In the genomic region with DNA sequence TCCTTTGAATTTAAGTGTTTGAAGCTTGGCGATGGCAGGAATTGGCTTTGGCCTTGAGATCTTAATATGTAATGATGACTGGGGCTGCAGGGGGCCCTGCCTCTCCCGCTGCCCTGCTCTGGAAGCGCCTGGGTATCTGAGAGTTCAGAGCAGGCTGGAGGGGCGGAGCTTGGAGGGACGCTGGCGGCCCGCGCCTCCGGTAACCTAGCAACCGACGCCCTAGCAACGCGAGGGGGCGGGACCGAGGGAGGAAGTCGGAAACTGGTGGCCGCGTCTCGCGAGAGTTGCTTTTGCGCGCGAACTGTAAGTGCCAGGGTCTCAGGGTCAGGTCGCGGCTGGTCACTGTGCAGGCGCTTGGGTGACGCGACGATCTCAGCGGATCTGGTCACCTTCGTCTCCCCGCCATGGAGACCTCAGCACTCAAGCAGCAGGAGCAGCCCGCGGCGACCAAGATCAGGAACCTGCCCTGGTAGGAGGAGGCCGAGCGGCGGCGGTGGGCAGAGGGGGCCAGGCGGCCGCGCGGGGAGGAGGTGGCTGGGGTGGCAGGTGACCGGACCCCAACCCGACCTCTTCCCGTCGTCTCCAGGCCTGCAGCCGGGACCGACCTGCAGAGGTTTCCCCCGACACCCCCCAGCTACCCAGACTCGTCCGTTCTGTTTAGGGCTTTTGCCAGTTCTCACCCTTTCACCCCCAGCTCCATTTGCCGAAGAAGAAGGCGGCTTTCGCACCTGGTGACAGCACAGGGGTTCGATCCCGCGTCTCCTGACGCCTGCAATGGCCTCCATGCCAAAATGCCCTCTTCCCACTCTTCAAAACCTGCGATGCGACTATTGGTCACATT, we compare ENCODE assay signal across 8 cellular contexts. TPM values are rescaled to one million over a fixed set of nuclear protein-coding genes. Genes with fewer than 3 reads are reported as not detected.
DNase-seq lines count a peak whose midpoint lies in the region; ATAC-seq, FAIRE-seq and TF ChIP-seq lines count a peak whose summit lies in the region.

A gene with protein sequence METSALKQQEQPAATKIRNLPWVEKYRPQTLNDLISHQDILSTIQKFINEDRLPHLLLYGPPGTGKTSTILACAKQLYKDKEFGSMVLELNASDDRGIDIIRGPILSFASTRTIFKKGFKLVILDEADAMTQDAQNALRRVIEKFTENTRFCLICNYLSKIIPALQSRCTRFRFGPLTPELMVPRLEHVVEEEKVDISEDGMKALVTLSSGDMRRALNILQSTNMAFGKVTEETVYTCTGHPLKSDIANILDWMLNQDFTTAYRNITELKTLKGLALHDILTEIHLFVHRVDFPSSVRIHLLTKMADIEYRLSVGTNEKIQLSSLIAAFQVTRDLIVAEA (plus strand): TSS at position 280 of the 841 bp plus-strand sequence. CDS start 125 bp downstream, at position 405.

- H3K9me3 ChIP-seq in OCI-LY3 (ENCODE audit: insufficient read depth, low read length) (no peaks in the 10 kb centered on the region), endothelial cell of umbilical vein (replicated peaks; ENCODE audit: control insufficient read depth, insufficient read depth, low read length) (no peaks in the 10 kb centered on the region)

- H4K20me1 ChIP-seq in OCI-LY3 (ENCODE audit: insufficient read depth, low read length): peaks cover 3% of the 10 kb centered on the region; the same call in 1 of the 2 replicates
- H4K20me1 ChIP-seq in endothelial cell of umbilical vein (replicated peaks; ENCODE audit: control insufficient read depth, extremely low read depth, insufficient read depth, low read length): no peaks in the 10 kb centered on the region

- H3K4me3 ChIP-seq in OCI-LY3 (ENCODE audit: low read length) (peak within 1 kb of the TSS; percentile 84), endothelial cell of umbilical vein (replicated peaks in 1 of 3; ENCODE audit: insufficient read depth in 1 of 3, low read depth in 1 of 3, low read length in 3 of 3) (peak within 1 kb of the TSS; percentile 67 to 94 (median 81))

- ATAC-seq in GM21526 (IDR thresholded peaks at IDR 0.05; ENCODE audit: low FRiP score, unreplicated experiment): peak; percentile 97

- H3K9ac ChIP-seq in OCI-LY3 (ENCODE audit: low read length) (peak within 1 kb of the TSS; percentile 77), endothelial cell of umbilical vein (replicated peaks; ENCODE audit: extremely low read depth, insufficient read depth, low read length) (peak within 1 kb of the TSS; percentile 83)

- H2AFZ ChIP-seq in OCI-LY3 (ENCODE audit: low read depth, low read length): peak within 1 kb of the TSS; percentile 77
- H2AFZ ChIP-seq in endothelial cell of umbilical vein (ENCODE audit: low read depth, low read length): peak within 1 kb of the TSS; percentile 83

- BruUV-seq in endothelial cell of umbilical vein (replicated peaks; lab: Mats Ljungman, UMichigan): TSS peak; percentile 38

- H3K79me2 ChIP-seq in OCI-LY3 (ENCODE audit: low read length): peaks cover 20% of the 10 kb centered on the region
- H3K79me2 ChIP-seq in endothelial cell of umbilical vein (ENCODE audit: control insufficient read depth, insufficient read depth, low read length): peaks cover 15% of the 10 kb centered on the region

- CTCF ChIA-PET in endothelial cell of umbilical vein (lab: Charles Lee): interaction anchor here (0.9 to 1.1 kb wide), 5 partner anchors 18 to 142 kb away, joined by 3 to 6 read pairs (median 3); no protein-coding TSS in a partner anchor

- H3K9me1 ChIP-seq in endothelial cell of umbilical vein (replicated peaks; ENCODE audit: control insufficient read depth, extremely low read depth, insufficient read depth, low read length): no peaks in the 10 kb centered on the region

- FAIRE-seq in endothelial cell of umbilical vein (lab: Jason Lieb, UNC): peak; percentile 95

- intact Hi-C loops in endothelial cell of umbilical vein (cut with micrococcal nuclease): loop anchor here (1.0 to 5.0 kb wide), 7 partner anchors 16 to 361 kb away; a partner anchor contains a TSS

- H3K36me3 ChIP-seq in OCI-LY3 (replicated peaks; ENCODE audit: low read depth, low read length) (peaks cover 31% of the 10 kb centered on the region), endothelial cell of umbilical vein (ENCODE audit: control insufficient read depth in 2 of 2, extremely low read depth in 1 of 2, insufficient read depth in 2 of 2, low read length in 2 of 2) (peaks cover 2 to 4% of the 10 kb centered on the region in 2 experiments)

- no peak for TF ChIP-seq CTCF in OCI-LY3 (IDR thresholded peaks at IDR 0.05; ENCODE audit: low read depth, low read length)
- no peak for TF ChIP-seq CTCF in endothelial cell of umbilical vein (IDR thresholded peaks at IDR 0.05; ENCODE audit: extremely low read depth in 1 of 2, insufficient read depth in 1 of 2, low read depth in 1 of 2, low read length in 2 of 2)

- dilution Hi-C loops in endothelial cell of umbilical vein (cut with MboI; ENCODE audit: extremely low pct_ligation_motif_present, low sequenced_read_pairs): no loop called here

- peak; percentile 99 for DNase-seq in DMS 273 (lab: John Stamatoyannopoulos, UW; ENCODE audit: unreplicated experiment)
- DNase-seq in HuH-7.5 (ENCODE audit: low spot score): peak; percentile 81
- peak; percentile 99 for DNase-seq in activated CD8-positive, alpha-beta memory T cell treated with anti-CD3 and anti-CD28 coated beads, Interleukin-2, amount 50 U/mL, for 4 hours
- DNase-seq in endothelial cell of umbilical vein (ENCODE audit: low read depth, low spot score): peak; percentile 98
- peak; percentile 97 for DNase-seq in middle frontal gyrus (ENCODE audit: extremely low spot score, low spot score)
- DNase-seq in stimulated activated CD8-positive, alpha-beta memory T cell treated with anti-CD3 and anti-CD28 coated beads, Interleukin-2, amount 100 ng/mL, for 1 hour (ENCODE audit: low read depth in 2 of 2): peak; percentile 96 to 97

- H3K27ac ChIP-seq in OCI-LY3 (ENCODE audit: low read length) (peak within 1 kb of the TSS; percentile 37), endothelial cell of umbilical vein (ENCODE audit: insufficient read depth, low read depth, low read length) (peak within 1 kb of the TSS; percentile 32)

- H3K4me2 ChIP-seq in OCI-LY3 (ENCODE audit: low read length): peak within 1 kb of the TSS; percentile 99
- peak within 1 kb of the TSS; percentile 89 for H3K4me2 ChIP-seq in endothelial cell of umbilical vein (ENCODE audit: insufficient read depth, low read length)

- peak; percentile 36 for TF ChIP-seq POLR2A in endothelial cell of umbilical vein (IDR thresholded peaks at IDR 0.05; ENCODE audit: low read depth, low read length)

- peaks cover 13% of the 10 kb centered on the region for H3K4me1 ChIP-seq in OCI-LY3 (ENCODE audit: low read length)
- peaks cover 9% of the 10 kb centered on the region for H3K4me1 ChIP-seq in endothelial cell of umbilical vein (ENCODE audit: control insufficient read depth, extremely low read depth, insufficient read depth, low read length)

- no peaks in the 10 kb centered on the region for H3K27me3 ChIP-seq in OCI-LY3 (ENCODE audit: low read depth, low read length)
- peaks cover 2 to 4% of the 10 kb centered on the region in 2 experiments for H3K27me3 ChIP-seq in endothelial cell of umbilical vein (ENCODE audit: control insufficient read depth in 2 of 2, insufficient read depth in 2 of 2, low read length in 2 of 2)

- POLR2A ChIA-PET in endothelial cell of umbilical vein (lab: Charles Lee): interaction anchor here (0.7 kb wide), 1 partner anchor 119 kb away, joined by 3 read pairs; a partner anchor contains a TSS

TF ChIP-seq in endothelial cell of umbilical vein, 7 proteins besides CTCF, POLR2A, EP300 and RAD21:
- TF ChIP-seq, protein P1, sequence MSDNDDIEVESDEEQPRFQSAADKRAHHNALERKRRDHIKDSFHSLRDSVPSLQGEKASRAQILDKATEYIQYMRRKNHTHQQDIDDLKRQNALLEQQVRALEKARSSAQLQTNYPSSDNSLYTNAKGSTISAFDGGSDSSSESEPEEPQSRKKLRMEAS (IDR thresholded peaks at IDR 0.05; ENCODE audit: insufficient read depth, insufficient read length): peak; percentile 49
- TF ChIP-seq GATA2 (IDR thresholded peaks at IDR 0.05; ENCODE audit: insufficient read depth, insufficient read length, low read depth, low read length) (no peak), POLR2AphosphoS5 (IDR thresholded peaks at IDR 0.05; ENCODE audit: insufficient read depth, low read depth, low read length) (peak; percentile 66)

RNA-seq across cellular contexts. Expression of the gene that starts here (rescaled TPM):
- total RNA-seq in endothelial cell of umbilical vein: 23.3 and 24.8 TPM in 2 replicates
- polyA plus RNA-seq in endothelial cell of umbilical vein: 15.1 and 18.1 TPM in 2 replicates
- polyA plus RNA-seq in endothelial cell of umbilical vein (2011; cell fraction: cytosol; rRNA removed): 18.8 and 19.4 TPM in 2 replicates
- polyA plus RNA-seq in endothelial cell of umbilical vein (2011; cell fraction: nucleus; rRNA removed): 35.7 and 40.1 TPM in 2 replicates
- 13.2 and 22.0 TPM in 2 replicates for polyA plus RNA-seq in endothelial cell of umbilical vein (2012)
- polyA minus RNA-seq in endothelial cell of umbilical vein: 21.4 and 25.0 TPM in 2 replicates
- 34.7 TPM for polyA minus RNA-seq in endothelial cell of umbilical vein (2011; cell fraction: cytosol; rRNA and poly(A)+ RNA removed)
- 11.9 and 16.5 TPM in 2 replicates for polyA minus RNA-seq in endothelial cell of umbilical vein (2011; cell fraction: nucleus; rRNA and poly(A)+ RNA removed)

Comparison
In these comparisons a context has a peak if more than half of its experiments do, and no peak if none do; other contexts are left out.
1. Peak in every context shown above with its lines: DNase-seq, ATAC-seq, H3K4me3 ChIP-seq and H3K27ac ChIP-seq.